In genomic region chr17:45120558-45120957, GRCh38 we compare ENCODE assay signal across 22 cellular contexts.
"Had no signal": no experiment of that assay in that cellular context is flagged by ENCODE, and none has a peak within 500 bp of the region (broad histone marks: within the 10 kb centered on the region; RNA-seq: fewer than 3 reads in every experiment).

No MANE protein-coding gene starts in this region.

- H3K36me3 Mint-ChIP-seq: memory B cell; naive B cell; natural killer cell treated with Interleukin-12 subunit alpha and Interleukin-12 subunit beta and Interleukin-15 and Interleukin-18, amount 100 ng/mL, for 72 hours had no signal

- H3K9me3 Mint-ChIP-seq: memory B cell; mesothelial cell of epicardium; naive B cell; natural killer cell treated with Interleukin-12 subunit alpha and Interleukin-12 subunit beta and Interleukin-15 and Interleukin-18, amount 100 ng/mL, for 72 hours; neural crest cell had no signal

- H3K4me1 Mint-ChIP-seq: memory B cell, naive B cell had no signal

- H3K4me3 ChIP-seq: coronary artery, lower lobe of right lung, mucosa of descending colon, prostate gland, right atrium auricular region, smooth muscle cell, thoracic aorta, tibial nerve, upper lobe of left lung had no signal

- DNase-seq: dermis blood vessel endothelial cell; effector memory CD4-positive, alpha-beta T cell; left ventricle myocardium superior; lower lobe of right lung; mucosa of descending colon; naive B cell; stimulated activated CD4-positive, alpha-beta T cell treated with anti-CD3 and anti-CD28 coated beads, Interleukin-12 subunit alpha, Interleukin-12 subunit beta, amount 100 ng/mL, for 4 hours; stimulated activated CD4-positive, alpha-beta T cell treated with anti-CD3 and anti-CD28 coated beads, Interleukin-1b, Interleukin-23, amount 100 ng/mL, for 48 hours; stimulated activated CD4-positive, alpha-beta T cell treated with anti-CD3 and anti-CD28 coated beads, Interleukin-4, amount 100 ng/mL, for 1 hour; stimulated activated CD8-positive, alpha-beta memory T cell treated with anti-CD3 and anti-CD28 coated beads, Interleukin-4, amount 100 ng/mL, for 48 hours; stimulated activated naive CD4-positive, alpha-beta T cell treated with Interleukin-2 at 50 U/mL for 16 hours had no signal

- H3K27ac Mint-ChIP-seq: memory B cell; mesothelial cell of epicardium; naive B cell; natural killer cell treated with Interleukin-12 subunit alpha and Interleukin-12 subunit beta and Interleukin-15 and Interleukin-18, amount 100 ng/mL, for 72 hours had no signal

- ATAC-seq: left ventricle myocardium superior; lower lobe of right lung; mucosa of descending colon; natural killer cell treated with Interleukin-12 subunit alpha and Interleukin-12 subunit beta and Interleukin-15 and Interleukin-18, amount 100 ng/mL, for 72 hours had no signal

- H3K36me3 ChIP-seq: prostate gland had no signal

- H3K4me2 ChIP-seq: smooth muscle cell had no signal

- H3K27ac ChIP-seq: coronary artery, lower lobe of right lung, prostate gland, right atrium auricular region, thoracic aorta, tibial nerve, upper lobe of left lung had no signal

- H3K4me3 Mint-ChIP-seq: memory B cell; mesothelial cell of epicardium; naive B cell; natural killer cell treated with Interleukin-12 subunit alpha and Interleukin-12 subunit beta and Interleukin-15 and Interleukin-18, amount 100 ng/mL, for 72 hours; neural crest cell had no signal

- H3K4me1 ChIP-seq: prostate gland had no signal

- H3K9me3 ChIP-seq: lower lobe of right lung, mucosa of descending colon, prostate gland, right atrium auricular region, thoracic aorta, tibial nerve, upper lobe of left lung had no signal

- H3K27me3 ChIP-seq: right atrium auricular region, tibial nerve, upper lobe of left lung had no signal
